1 cellular context compared by ENCODE assay signal in genomic region chr2:106384548-106384947, GRCh38.
A peak's percentile ranks its signal among the peaks of the same experiment; 100 is the strongest.
TF ChIP-seq lines count a peak whose summit lies in the region.
"Not testable (repeated sequence)": the region's sequence is repeated elsewhere in the genome, so short reads cannot be mapped to it uniquely, and the experiment has no call there.

No MANE protein-coding gene starts in this region.

TF ChIP-seq in HepG2, 621 proteins besides CTCF, POLR2A, EP300 and RAD21 (continued from another document and continues in another):
- TF ChIP-seq, protein P1, sequence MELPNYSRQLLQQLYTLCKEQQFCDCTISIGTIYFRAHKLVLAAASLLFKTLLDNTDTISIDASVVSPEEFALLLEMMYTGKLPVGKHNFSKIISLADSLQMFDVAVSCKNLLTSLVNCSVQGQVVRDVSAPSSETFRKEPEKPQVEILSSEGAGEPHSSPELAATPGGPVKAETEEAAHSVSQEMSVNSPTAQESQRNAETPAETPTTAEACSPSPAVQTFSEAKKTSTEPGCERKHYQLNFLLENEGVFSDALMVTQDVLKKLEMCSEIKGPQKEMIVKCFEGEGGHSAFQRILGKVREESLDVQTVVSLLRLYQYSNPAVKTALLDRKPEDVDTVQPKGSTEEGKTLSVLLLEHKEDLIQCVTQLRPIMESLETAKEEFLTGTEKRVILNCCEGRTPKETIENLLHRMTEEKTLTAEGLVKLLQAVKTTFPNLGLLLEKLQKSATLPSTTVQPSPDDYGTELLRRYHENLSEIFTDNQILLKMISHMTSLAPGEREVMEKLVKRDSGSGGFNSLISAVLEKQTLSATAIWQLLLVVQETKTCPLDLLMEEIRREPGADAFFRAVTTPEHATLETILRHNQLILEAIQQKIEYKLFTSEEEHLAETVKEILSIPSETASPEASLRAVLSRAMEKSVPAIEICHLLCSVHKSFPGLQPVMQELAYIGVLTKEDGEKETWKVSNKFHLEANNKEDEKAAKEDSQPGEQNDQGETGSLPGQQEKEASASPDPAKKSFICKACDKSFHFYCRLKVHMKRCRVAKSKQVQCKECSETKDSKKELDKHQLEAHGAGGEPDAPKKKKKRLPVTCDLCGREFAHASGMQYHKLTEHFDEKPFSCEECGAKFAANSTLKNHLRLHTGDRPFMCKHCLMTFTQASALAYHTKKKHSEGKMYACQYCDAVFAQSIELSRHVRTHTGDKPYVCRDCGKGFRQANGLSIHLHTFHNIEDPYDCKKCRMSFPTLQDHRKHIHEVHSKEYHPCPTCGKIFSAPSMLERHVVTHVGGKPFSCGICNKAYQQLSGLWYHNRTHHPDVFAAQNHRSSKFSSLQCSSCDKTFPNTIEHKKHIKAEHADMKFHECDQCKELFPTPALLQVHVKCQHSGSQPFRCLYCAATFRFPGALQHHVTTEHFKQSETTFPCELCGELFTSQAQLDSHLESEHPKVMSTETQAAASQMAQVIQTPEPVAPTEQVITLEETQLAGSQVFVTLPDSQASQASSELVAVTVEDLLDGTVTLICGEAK (IDR thresholded peaks at IDR 0.05), result not testable (repeated sequence)
- TF ChIP-seq, protein P1 (CRISPR knock-in tag; IDR thresholded peaks at IDR 0.05), result peak; percentile 18; the same call in 1 of the 2 replicates
- peak; percentile 43 for TF ChIP-seq ELF3 (CRISPR knock-in tag; IDR thresholded peaks at IDR 0.05)
- TF ChIP-seq ZNF317 (CRISPR knock-in tag; IDR thresholded peaks at IDR 0.05), result peak; percentile 77; the same call in 1 of the 2 replicates
- 0 out of 2 replicates have a peak, but pooled peaks have one; percentile 38 for TF ChIP-seq ZNF616 (CRISPR knock-in tag; IDR thresholded peaks at IDR 0.05; ENCODE audit: low read depth)
- peak; percentile 100 for TF ChIP-seq SALL1 (CRISPR knock-in tag; IDR thresholded peaks at IDR 0.05)
- TF ChIP-seq, protein P2, sequence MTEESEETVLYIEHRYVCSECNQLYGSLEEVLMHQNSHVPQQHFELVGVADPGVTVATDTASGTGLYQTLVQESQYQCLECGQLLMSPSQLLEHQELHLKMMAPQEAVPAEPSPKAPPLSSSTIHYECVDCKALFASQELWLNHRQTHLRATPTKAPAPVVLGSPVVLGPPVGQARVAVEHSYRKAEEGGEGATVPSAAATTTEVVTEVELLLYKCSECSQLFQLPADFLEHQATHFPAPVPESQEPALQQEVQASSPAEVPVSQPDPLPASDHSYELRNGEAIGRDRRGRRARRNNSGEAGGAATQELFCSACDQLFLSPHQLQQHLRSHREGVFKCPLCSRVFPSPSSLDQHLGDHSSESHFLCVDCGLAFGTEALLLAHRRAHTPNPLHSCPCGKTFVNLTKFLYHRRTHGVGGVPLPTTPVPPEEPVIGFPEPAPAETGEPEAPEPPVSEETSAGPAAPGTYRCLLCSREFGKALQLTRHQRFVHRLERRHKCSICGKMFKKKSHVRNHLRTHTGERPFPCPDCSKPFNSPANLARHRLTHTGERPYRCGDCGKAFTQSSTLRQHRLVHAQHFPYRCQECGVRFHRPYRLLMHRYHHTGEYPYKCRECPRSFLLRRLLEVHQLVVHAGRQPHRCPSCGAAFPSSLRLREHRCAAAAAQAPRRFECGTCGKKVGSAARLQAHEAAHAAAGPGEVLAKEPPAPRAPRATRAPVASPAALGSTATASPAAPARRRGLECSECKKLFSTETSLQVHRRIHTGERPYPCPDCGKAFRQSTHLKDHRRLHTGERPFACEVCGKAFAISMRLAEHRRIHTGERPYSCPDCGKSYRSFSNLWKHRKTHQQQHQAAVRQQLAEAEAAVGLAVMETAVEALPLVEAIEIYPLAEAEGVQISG (CRISPR knock-in tag; IDR thresholded peaks at IDR 0.05), result peak; percentile 48
- TF ChIP-seq ESRRA (CRISPR knock-in tag; IDR thresholded peaks at IDR 0.05; ENCODE audit: low read depth), result peak; percentile 96; the same call in 1 of the 2 replicates
- peak; percentile 58; the same call in 1 of the 2 replicates for TF ChIP-seq FOXC1 (CRISPR knock-in tag; IDR thresholded peaks at IDR 0.05; ENCODE audit: borderline replicate concordance)
- peak; percentile 19; the same call in 1 of the 2 replicates for TF ChIP-seq TCF7 (IDR thresholded peaks at IDR 0.05; ENCODE audit: low read depth)
- TF ChIP-seq HIC2 (CRISPR knock-in tag; IDR thresholded peaks at IDR 0.05; ENCODE audit: low read depth), result 0 out of 2 replicates have a peak, but pooled peaks have one; percentile 26
- peak; percentile 85 for TF ChIP-seq PHF21A (CRISPR knock-in tag; IDR thresholded peaks at IDR 0.05)
- peak; percentile 84; the same call in 1 of the 2 replicates for TF ChIP-seq HOMEZ (CRISPR knock-in tag; IDR thresholded peaks at IDR 0.05; ENCODE audit: low read depth)
- peak; percentile 84 for TF ChIP-seq SP5 (CRISPR knock-in tag; IDR thresholded peaks at IDR 0.05; ENCODE audit: borderline replicate concordance, low read depth)
- TF ChIP-seq, protein P3, sequence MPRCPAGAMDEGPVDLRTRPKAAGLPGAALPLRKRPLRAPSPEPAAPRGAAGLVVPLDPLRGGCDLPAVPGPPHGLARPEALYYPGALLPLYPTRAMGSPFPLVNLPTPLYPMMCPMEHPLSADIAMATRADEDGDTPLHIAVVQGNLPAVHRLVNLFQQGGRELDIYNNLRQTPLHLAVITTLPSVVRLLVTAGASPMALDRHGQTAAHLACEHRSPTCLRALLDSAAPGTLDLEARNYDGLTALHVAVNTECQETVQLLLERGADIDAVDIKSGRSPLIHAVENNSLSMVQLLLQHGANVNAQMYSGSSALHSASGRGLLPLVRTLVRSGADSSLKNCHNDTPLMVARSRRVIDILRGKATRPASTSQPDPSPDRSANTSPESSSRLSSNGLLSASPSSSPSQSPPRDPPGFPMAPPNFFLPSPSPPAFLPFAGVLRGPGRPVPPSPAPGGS (CRISPR knock-in tag; IDR thresholded peaks at IDR 0.05), result peak; percentile 42; the same call in 1 of the 2 replicates
- peak; percentile 62; the same call in 1 of the 2 replicates for TF ChIP-seq ZNF264 (CRISPR knock-in tag; IDR thresholded peaks at IDR 0.05)
- peak; percentile 90 for TF ChIP-seq ZNF431 (CRISPR knock-in tag; IDR thresholded peaks at IDR 0.05; ENCODE audit: borderline replicate concordance, low read depth)
- peak; percentile 41; the same call in 1 of the 2 replicates for TF ChIP-seq ZNF547 (CRISPR knock-in tag; IDR thresholded peaks at IDR 0.05)
- TF ChIP-seq NRL (CRISPR knock-in tag; IDR thresholded peaks at IDR 0.05; ENCODE audit: borderline replicate concordance), result 0 out of 2 replicates have a peak, but pooled peaks have one; percentile 18
- 0 out of 2 replicates have a peak, but pooled peaks have one; percentile 28 for TF ChIP-seq SP140L (CRISPR knock-in tag; IDR thresholded peaks at IDR 0.05; ENCODE audit: borderline replicate concordance)
- TF ChIP-seq THAP7 (CRISPR knock-in tag; IDR thresholded peaks at IDR 0.05), result 0 out of 2 replicates have a peak, but pooled peaks have one; percentile 71
- 0 out of 2 replicates have a peak, but pooled peaks have one; percentile 32 for TF ChIP-seq ZNF580 (CRISPR knock-in tag; IDR thresholded peaks at IDR 0.05; ENCODE audit: borderline replicate concordance, low read depth)
- TF ChIP-seq, protein P4, sequence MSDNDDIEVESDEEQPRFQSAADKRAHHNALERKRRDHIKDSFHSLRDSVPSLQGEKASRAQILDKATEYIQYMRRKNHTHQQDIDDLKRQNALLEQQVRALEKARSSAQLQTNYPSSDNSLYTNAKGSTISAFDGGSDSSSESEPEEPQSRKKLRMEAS (IDR thresholded peaks at IDR 0.05), result peak; percentile 89
- TF ChIP-seq ZBTB26 (CRISPR knock-in tag; IDR thresholded peaks at IDR 0.05; ENCODE audit: borderline replicate concordance), result peak; percentile 45; the same call in 1 of the 2 replicates
- peak; percentile 75 for TF ChIP-seq NR2F6 (IDR thresholded peaks at IDR 0.05)
- peak; percentile 68 for TF ChIP-seq NR2F6 (CRISPR knock-in tag; IDR thresholded peaks at IDR 0.05)
- TF ChIP-seq MYC (CRISPR knock-in tag; IDR thresholded peaks at IDR 0.05; ENCODE audit: borderline replicate concordance), result peak; percentile 46; the same call in 1 of the 2 replicates
- peak; percentile 59; the same call in 1 of the 2 replicates for TF ChIP-seq HHEX (CRISPR knock-in tag; IDR thresholded peaks at IDR 0.05)
- TF ChIP-seq FOXP4 (CRISPR knock-in tag; IDR thresholded peaks at IDR 0.05), result peak; percentile 62; the same call in 1 of the 2 replicates
